14 cellular contexts compared by ENCODE assay signal in genomic region chrX:123361371-123361770, GRCh38.
"Had no signal": no experiment of that assay in that cellular context is flagged by ENCODE, and none has a peak within 500 bp of the region (broad histone marks: within the 10 kb centered on the region; RNA-seq: fewer than 3 reads in every experiment).

No MANE protein-coding gene starts in this region.

- H3K4me3 ChIP-seq: colonic mucosa, lung, thyroid gland, uterus had no signal

- H3K4me1 ChIP-seq: colonic mucosa, thyroid gland, uterus had no signal

- DNase-seq: activated gamma-delta T cell treated with Interleukin-2 at 50 U/mL for 16 hours; activated naive CD8-positive, alpha-beta T cell treated with anti-CD3 and anti-CD28 coated beads, Interleukin-2, amount 10 ng/mL, durations not matched to agents 7 days and 5 days; activated T-cell treated with anti-CD3 and anti-CD28 coated beads, Interleukin-2, amount 50 U/mL, for 4 hours; aorta; colonic mucosa; effector CD4-positive, alpha-beta T cell; kidney glomerular epithelial cell; naive thymus-derived CD8-positive, alpha-beta T cell; right cardiac atrium; uterus had no signal

- H3K27ac ChIP-seq: colonic mucosa, neutrophil, thyroid gland, uterus had no signal

- H3K9me3 ChIP-seq: colonic mucosa, neutrophil, thyroid gland, uterus had no signal

- H3K36me3 ChIP-seq: colonic mucosa, neutrophil, thyroid gland, uterus had no signal

- H3K27me3 ChIP-seq: colonic mucosa, neutrophil, thyroid gland, uterus had no signal

- ATAC-seq: activated T-cell treated with anti-CD3 and anti-CD28 coated beads, Interleukin-2, amount 50 U/mL, for 4 hours; naive thymus-derived CD8-positive, alpha-beta T cell; right cardiac atrium; stimulated activated effector memory CD8-positive, alpha-beta T cell treated with anti-CD3 and anti-CD28 coated beads, Interleukin-12 subunit alpha, Interleukin-12 subunit beta, amount 100 ng/mL, for 72 hours had no signal
